9 cellular contexts compared by ENCODE assay signal in genomic region chrX:34578237-34578636, GRCh38.
DNase-seq lines count a peak whose midpoint lies in the region; ATAC-seq and TF ChIP-seq lines count a peak whose summit lies in the region.
"Had no signal": no experiment of that assay in that cellular context is flagged by ENCODE, and none has a peak within 500 bp of the region (broad histone marks: within the 10 kb centered on the region; RNA-seq: fewer than 3 reads in every experiment).

No MANE protein-coding gene starts in this region.

- H3K9me3 Mint-ChIP-seq in CD8-positive, alpha-beta T cell = no peaks in the 10 kb centered on the region

- no peak overlapping the region for H3K9ac ChIP-seq in mammary epithelial cell (ENCODE audit: insufficient read depth, low read length)

- H3K27ac ChIP-seq in mammary epithelial cell (ENCODE audit: insufficient read depth, low read depth, low read length) = no peak overlapping the region
- no peak overlapping the region for H3K27ac ChIP-seq in CD8-positive, alpha-beta T cell (ENCODE audit: low read depth, low read length)

- ATAC-seq in HG03108 (IDR thresholded peaks at IDR 0.05; ENCODE audit: unreplicated experiment) = no peak
- no peak for ATAC-seq in HG03095 (IDR thresholded peaks at IDR 0.05; ENCODE audit: unreplicated experiment)
- ATAC-seq in CD8-positive, alpha-beta T cell = no peak
- ATAC-seq: activated CD8-positive, alpha-beta T cell treated with anti-CD3 and anti-CD28 coated beads, Interleukin-2, amount 10 ng/mL, durations not matched to agents 7 days and 5 days had no signal

- peaks cover 1% of the 10 kb centered on the region for H3K27me3 ChIP-seq in mammary epithelial cell (ENCODE audit: insufficient read depth, low read length)
- H3K27me3 ChIP-seq in CD8-positive, alpha-beta T cell (ENCODE audit: insufficient read depth, low read length) = no peaks in the 10 kb centered on the region

- H3K27me3 Mint-ChIP-seq in CD8-positive, alpha-beta T cell (ENCODE audit: low read depth) = no peaks in the 10 kb centered on the region

- TF ChIP-seq CTCF in mammary epithelial cell (conservative IDR thresholded peaks at IDR 0.05 in 1 of 2, IDR thresholded peaks at IDR 0.05 in 1 of 2; ENCODE audit: extremely low read depth in 1 of 2, insufficient read depth in 1 of 2, low read depth in 1 of 2, low read length in 2 of 2) = peak; percentile 43 to 50
- TF ChIP-seq CTCF in CD8-positive, alpha-beta T cell (IDR thresholded peaks at IDR 0.05) = no peak

- H3K79me2 ChIP-seq in mammary epithelial cell (ENCODE audit: insufficient read depth, low read length) = no peaks in the 10 kb centered on the region

- no peak overlapping the region for H3K4me2 ChIP-seq in mammary epithelial cell (ENCODE audit: insufficient read depth, low read depth, low read length)

- H4K20me1 ChIP-seq in mammary epithelial cell (ENCODE audit: insufficient read depth, low read length) = no peaks in the 10 kb centered on the region

- no peaks in the 10 kb centered on the region for H3K4me1 ChIP-seq in mammary epithelial cell (ENCODE audit: insufficient read depth, low read length)
- no peaks in the 10 kb centered on the region for H3K4me1 ChIP-seq in CD8-positive, alpha-beta T cell (ENCODE audit: insufficient read depth, low read length)

- no peaks in the 10 kb centered on the region for H3K36me3 Mint-ChIP-seq in CD8-positive, alpha-beta T cell

- 0% methylated on average over 2 of the region's 2 CpGs for WGBS in mammary epithelial cell (ENCODE audit: low coverage, missing lambda C conversion rate)

- no peaks in the 10 kb centered on the region for H3K9me3 ChIP-seq in mammary epithelial cell (replicated peaks; ENCODE audit: insufficient read depth, low read length)
- H3K9me3 ChIP-seq in CD8-positive, alpha-beta T cell (ENCODE audit: low read length) = no peaks in the 10 kb centered on the region

- no peak overlapping the region for H2AFZ ChIP-seq in mammary epithelial cell (ENCODE audit: low read depth, low read length)

- H3K27ac Mint-ChIP-seq in CD8-positive, alpha-beta T cell = no peak overlapping the region
- H3K27ac Mint-ChIP-seq: activated CD8-positive, alpha-beta T cell treated with anti-CD3 and anti-CD28 coated beads, Interleukin-2, amount 10 ng/mL, durations not matched to agents 7 days and 5 days had no signal

- DNase-seq in COLO829 (ENCODE audit: low spot score) = peak; percentile 15
- DNase-seq in Jurkat, Clone E6-1 (ENCODE audit: low read depth, low spot score) = peak; percentile 4
- DNase-seq in mammary epithelial cell = peak; percentile 10
- peak; percentile 32 for DNase-seq in midbrain (lab: John Stamatoyannopoulos, UW)
- no peak for DNase-seq in CD8-positive, alpha-beta T cell
- no peak for DNase-seq in NCI-H526 treated with DMSO at 0.1 percent for 48 hours (lab: John Stamatoyannopoulos, UW)
- DNase-seq: activated CD8-positive, alpha-beta T cell treated with anti-CD3 and anti-CD28 coated beads, Interleukin-2, amount 10 ng/mL, durations not matched to agents 7 days and 5 days had no signal

- no peaks in the 10 kb centered on the region for H3K36me3 ChIP-seq in mammary epithelial cell (ENCODE audit: insufficient read depth, low read length)
- no peaks in the 10 kb centered on the region for H3K36me3 ChIP-seq in CD8-positive, alpha-beta T cell (ENCODE audit: insufficient read depth, low read length)

- CTCF ChIA-PET in mammary epithelial cell (lab: Charles Lee; ENCODE audit: low non-redundant PET) = no interaction called here
- CTCF ChIA-PET in CD8-positive, alpha-beta T cell (lab: Charles Lee) = no interaction called here

- H3K4me1 Mint-ChIP-seq in CD8-positive, alpha-beta T cell (ENCODE audit: low read depth) = no peaks in the 10 kb centered on the region

- POLR2A ChIA-PET in CD8-positive, alpha-beta T cell (lab: Charles Lee) = no interaction called here

- no peak overlapping the region for H3K4me3 Mint-ChIP-seq in CD8-positive, alpha-beta T cell
- H3K4me3 Mint-ChIP-seq: activated CD8-positive, alpha-beta T cell treated with anti-CD3 and anti-CD28 coated beads, Interleukin-2, amount 10 ng/mL, durations not matched to agents 7 days and 5 days had no signal

- intact Hi-C loops in mammary epithelial cell (cut with micrococcal nuclease) = no loop called here
- intact Hi-C loops in CD8-positive, alpha-beta T cell (cut with DNase I, micrococcal nuclease) = no loop called here

- no peak overlapping the region for H3K4me3 ChIP-seq in Jurkat, Clone E6-1 (ENCODE audit: low read length)
- no peak overlapping the region for H3K4me3 ChIP-seq in mammary epithelial cell (replicated peaks in 1 of 3; ENCODE audit: insufficient read depth in 1 of 3, low read depth in 2 of 3, low read length in 3 of 3)
- no peak overlapping the region for H3K4me3 ChIP-seq in CD8-positive, alpha-beta T cell (ENCODE audit: low read depth, low read length)

- no TSS peak for BruUV-seq in mammary epithelial cell (replicated peaks; lab: Mats Ljungman, UMichigan)

- in situ Hi-C loops in mammary epithelial cell (cut with MboI; ENCODE audit: low sequenced_read_pairs in 2 of 2) = no loop called here

- dilution Hi-C loops in mammary epithelial cell (cut with HindIII; ENCODE audit: low sequenced_read_pairs) = no loop called here

Comparison
In these comparisons a context has a peak if more than half of its experiments do, and no peak if none do; other contexts are left out.
1. DNase-seq: peak in COLO829 (single experiment), Jurkat, Clone E6-1 (single experiment), mammary epithelial cell (single experiment) and midbrain (single experiment); none in CD8-positive, alpha-beta T cell (0 of 7) and NCI-H526 treated with DMSO at 0.1 percent for 48 hours (single experiment).